ENCODE assay signal across 1 cellular context in the genomic region with DNA sequence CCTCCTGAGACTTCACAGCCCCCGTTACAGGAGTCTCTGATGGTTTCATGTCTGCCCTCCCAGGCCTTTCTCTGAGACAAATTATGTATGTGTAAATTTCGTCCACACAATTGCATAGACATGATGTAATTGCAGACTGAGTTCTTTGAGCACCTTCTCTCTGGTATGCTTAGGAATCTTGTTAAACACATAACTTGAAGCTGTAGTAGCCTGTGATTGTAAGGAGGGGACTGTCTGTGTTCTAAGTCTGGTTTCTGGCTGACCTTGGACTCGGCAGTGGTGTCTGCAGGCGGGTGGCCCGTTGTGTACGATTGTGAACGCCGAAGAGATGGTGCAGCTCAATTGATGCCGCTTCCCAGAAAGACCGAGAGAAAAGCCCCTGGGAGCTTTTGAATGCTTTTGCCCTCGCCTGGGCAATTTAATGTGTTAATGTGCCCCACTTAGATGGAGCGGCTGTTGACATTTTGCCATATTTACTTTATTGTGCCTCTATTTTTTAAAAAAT.
TF ChIP-seq lines count a peak whose summit lies in the region.

No MANE protein-coding gene starts in this region.

TF ChIP-seq in A549, 52 proteins besides CTCF, POLR2A, EP300 and RAD21 (continued from another document):
- no peak for TF ChIP-seq HOXA7 (CRISPR knock-in tag; IDR thresholded peaks at IDR 0.05)
- no peak for TF ChIP-seq SREBF2 (IDR thresholded peaks at IDR 0.05)
- TF ChIP-seq, protein P1, sequence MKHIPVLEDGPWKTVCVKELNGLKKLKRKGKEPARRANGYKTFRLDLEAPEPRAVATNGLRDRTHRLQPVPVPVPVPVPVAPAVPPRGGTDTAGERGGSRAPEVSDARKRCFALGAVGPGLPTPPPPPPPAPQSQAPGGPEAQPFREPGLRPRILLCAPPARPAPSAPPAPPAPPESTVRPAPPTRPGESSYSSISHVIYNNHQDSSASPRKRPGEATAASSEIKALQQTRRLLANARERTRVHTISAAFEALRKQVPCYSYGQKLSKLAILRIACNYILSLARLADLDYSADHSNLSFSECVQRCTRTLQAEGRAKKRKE (CRISPR knock-in tag; IDR thresholded peaks at IDR 0.05; ENCODE audit: low read depth): no peak
- no peak for TF ChIP-seq CHD2 (IDR thresholded peaks at IDR 0.05; ENCODE audit: low read length, partially characterized antibody)
- no peak for TF ChIP-seq TFCP2L1 (CRISPR knock-in tag; IDR thresholded peaks at IDR 0.05)
- TF ChIP-seq MAZ (IDR thresholded peaks at IDR 0.05; ENCODE audit: borderline replicate concordance, low read depth, low read length): no peak
- TF ChIP-seq, protein P2, sequence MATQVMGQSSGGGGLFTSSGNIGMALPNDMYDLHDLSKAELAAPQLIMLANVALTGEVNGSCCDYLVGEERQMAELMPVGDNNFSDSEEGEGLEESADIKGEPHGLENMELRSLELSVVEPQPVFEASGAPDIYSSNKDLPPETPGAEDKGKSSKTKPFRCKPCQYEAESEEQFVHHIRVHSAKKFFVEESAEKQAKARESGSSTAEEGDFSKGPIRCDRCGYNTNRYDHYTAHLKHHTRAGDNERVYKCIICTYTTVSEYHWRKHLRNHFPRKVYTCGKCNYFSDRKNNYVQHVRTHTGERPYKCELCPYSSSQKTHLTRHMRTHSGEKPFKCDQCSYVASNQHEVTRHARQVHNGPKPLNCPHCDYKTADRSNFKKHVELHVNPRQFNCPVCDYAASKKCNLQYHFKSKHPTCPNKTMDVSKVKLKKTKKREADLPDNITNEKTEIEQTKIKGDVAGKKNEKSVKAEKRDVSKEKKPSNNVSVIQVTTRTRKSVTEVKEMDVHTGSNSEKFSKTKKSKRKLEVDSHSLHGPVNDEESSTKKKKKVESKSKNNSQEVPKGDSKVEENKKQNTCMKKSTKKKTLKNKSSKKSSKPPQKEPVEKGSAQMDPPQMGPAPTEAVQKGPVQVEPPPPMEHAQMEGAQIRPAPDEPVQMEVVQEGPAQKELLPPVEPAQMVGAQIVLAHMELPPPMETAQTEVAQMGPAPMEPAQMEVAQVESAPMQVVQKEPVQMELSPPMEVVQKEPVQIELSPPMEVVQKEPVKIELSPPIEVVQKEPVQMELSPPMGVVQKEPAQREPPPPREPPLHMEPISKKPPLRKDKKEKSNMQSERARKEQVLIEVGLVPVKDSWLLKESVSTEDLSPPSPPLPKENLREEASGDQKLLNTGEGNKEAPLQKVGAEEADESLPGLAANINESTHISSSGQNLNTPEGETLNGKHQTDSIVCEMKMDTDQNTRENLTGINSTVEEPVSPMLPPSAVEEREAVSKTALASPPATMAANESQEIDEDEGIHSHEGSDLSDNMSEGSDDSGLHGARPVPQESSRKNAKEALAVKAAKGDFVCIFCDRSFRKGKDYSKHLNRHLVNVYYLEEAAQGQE (IDR thresholded peaks at IDR 0.05): no peak
- TF ChIP-seq, protein P3, sequence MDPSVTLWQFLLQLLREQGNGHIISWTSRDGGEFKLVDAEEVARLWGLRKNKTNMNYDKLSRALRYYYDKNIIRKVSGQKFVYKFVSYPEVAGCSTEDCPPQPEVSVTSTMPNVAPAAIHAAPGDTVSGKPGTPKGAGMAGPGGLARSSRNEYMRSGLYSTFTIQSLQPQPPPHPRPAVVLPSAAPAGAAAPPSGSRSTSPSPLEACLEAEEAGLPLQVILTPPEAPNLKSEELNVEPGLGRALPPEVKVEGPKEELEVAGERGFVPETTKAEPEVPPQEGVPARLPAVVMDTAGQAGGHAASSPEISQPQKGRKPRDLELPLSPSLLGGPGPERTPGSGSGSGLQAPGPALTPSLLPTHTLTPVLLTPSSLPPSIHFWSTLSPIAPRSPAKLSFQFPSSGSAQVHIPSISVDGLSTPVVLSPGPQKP (IDR thresholded peaks at IDR 0.05; ENCODE audit: low read depth, low read length): no peak
- TF ChIP-seq PHF8 (IDR thresholded peaks at IDR 0.05; ENCODE audit: borderline replicate concordance, low read depth): no peak
- TF ChIP-seq, protein P4, sequence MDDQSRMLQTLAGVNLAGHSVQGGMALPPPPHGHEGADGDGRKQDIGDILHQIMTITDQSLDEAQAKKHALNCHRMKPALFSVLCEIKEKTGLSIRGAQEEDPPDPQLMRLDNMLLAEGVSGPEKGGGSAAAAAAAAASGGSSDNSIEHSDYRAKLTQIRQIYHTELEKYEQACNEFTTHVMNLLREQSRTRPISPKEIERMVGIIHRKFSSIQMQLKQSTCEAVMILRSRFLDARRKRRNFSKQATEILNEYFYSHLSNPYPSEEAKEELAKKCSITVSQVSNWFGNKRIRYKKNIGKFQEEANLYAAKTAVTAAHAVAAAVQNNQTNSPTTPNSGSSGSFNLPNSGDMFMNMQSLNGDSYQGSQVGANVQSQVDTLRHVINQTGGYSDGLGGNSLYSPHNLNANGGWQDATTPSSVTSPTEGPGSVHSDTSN (IDR thresholded peaks at IDR 0.05): no peak
- TF ChIP-seq, protein P5, sequence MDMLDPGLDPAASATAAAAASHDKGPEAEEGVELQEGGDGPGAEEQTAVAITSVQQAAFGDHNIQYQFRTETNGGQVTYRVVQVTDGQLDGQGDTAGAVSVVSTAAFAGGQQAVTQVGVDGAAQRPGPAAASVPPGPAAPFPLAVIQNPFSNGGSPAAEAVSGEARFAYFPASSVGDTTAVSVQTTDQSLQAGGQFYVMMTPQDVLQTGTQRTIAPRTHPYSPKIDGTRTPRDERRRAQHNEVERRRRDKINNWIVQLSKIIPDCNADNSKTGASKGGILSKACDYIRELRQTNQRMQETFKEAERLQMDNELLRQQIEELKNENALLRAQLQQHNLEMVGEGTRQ (IDR thresholded peaks at IDR 0.05): no peak
- no peak for TF ChIP-seq HEYL (CRISPR knock-in tag; IDR thresholded peaks at IDR 0.05)
- TF ChIP-seq CEBPB (IDR thresholded peaks at IDR 0.05): no peak
TF ChIP-seq in A549: peak in this region for 0.
